9 cellular contexts compared by ENCODE assay signal in genomic region chr16:1054660-1055556, GRCh38. TPM values are rescaled to one million over a fixed set of nuclear protein-coding genes. Genes with fewer than 3 reads are reported as not detected.
DNase-seq lines count a peak whose midpoint lies in the region; ATAC-seq and TF ChIP-seq lines count a peak whose summit lies in the region.
"Had no signal": no experiment of that assay in that cellular context is flagged by ENCODE, and none has a peak within 500 bp of the region (broad histone marks: within the 10 kb centered on the region; RNA-seq: fewer than 3 reads in every experiment).

No MANE protein-coding gene starts in this region.

- H3K27me3 ChIP-seq in Caco-2 (replicated peaks; ENCODE audit: control insufficient read depth, insufficient read depth, low read length): no peaks in the 10 kb centered on the region

- no peaks in the 10 kb centered on the region for H3K36me3 ChIP-seq in Caco-2 (ENCODE audit: control insufficient read depth, insufficient read depth, low read length)
- H3K36me3 ChIP-seq: neutrophil had no signal

- CTCF ChIA-PET in Caco-2 (lab: Charles Lee): interaction anchor here (0.7 to 1.0 kb wide), 2 partner anchors 108 to 243 kb away, joined by 4 to 6 read pairs; no protein-coding TSS in a partner anchor
- CTCF ChIA-PET in activated CD8-positive, alpha-beta T cell treated with anti-CD3 and anti-CD28 coated beads for 36 hours (lab: Charles Lee): interaction anchor here (0.7 to 1.7 kb wide), 8 partner anchors 10 to 269 kb away, joined by 3 to 8 read pairs (median 4); no protein-coding TSS in a partner anchor

- DNase-seq in Caco-2 (peak; percentile 53 to 71), HT-29 (ENCODE audit: low spot score) (peak; percentile 62), fibroblast of mammary gland (ENCODE audit: low read depth) (peak; percentile 42), nucleus accumbens (lab: John Stamatoyannopoulos, UW) (peak in 48 of 56 donors; percentile 14 to 86 (median 54)), NCI-H128 (lab: John Stamatoyannopoulos, UW; ENCODE audit: unreplicated experiment) (no peak)
- peak; percentile 61 for DNase-seq in activated CD8-positive, alpha-beta T cell treated with anti-CD3 and anti-CD28 coated beads for 36 hours

- TF ChIP-seq CTCF in Caco-2 (IDR thresholded peaks at IDR 0.05; ENCODE audit: insufficient read depth in 1 of 2, low read depth in 1 of 2, low read length in 1 of 2, severe bottlenecking in 1 of 2, unreplicated experiment in 1 of 2) (peak; percentile 79 to 86), fibroblast of mammary gland (conservative IDR thresholded peaks at IDR 0.05; ENCODE audit: control insufficient read depth, insufficient read depth, low read depth, low read length) (peak; percentile 61)
- TF ChIP-seq CTCF in activated CD8-positive, alpha-beta T cell treated with anti-CD3 and anti-CD28 coated beads for 36 hours (IDR thresholded peaks at IDR 0.05): peak; percentile 97

- H3K4me3 ChIP-seq in Caco-2 (ENCODE audit: low read depth, low read length): no peak overlapping the region
- no peak overlapping the region for H3K4me3 ChIP-seq in fibroblast of mammary gland (ENCODE audit: control insufficient read depth, low read depth, low read length)

- POLR2A ChIA-PET in Caco-2 (lab: Charles Lee): interaction anchor here (0.7 kb wide), 1 partner anchor 343 kb away, joined by 3 read pairs; no protein-coding TSS in a partner anchor
- POLR2A ChIA-PET in activated CD8-positive, alpha-beta T cell treated with anti-CD3 and anti-CD28 coated beads for 36 hours (lab: Charles Lee): interaction anchor here (1.0 kb wide), 1 partner anchor 48 kb away, joined by 3 read pairs; no protein-coding TSS in a partner anchor

- intact Hi-C loops in Caco-2 (cut with micrococcal nuclease; ENCODE audit: unreplicated experiment): loop anchor here (1.0 kb wide), 1 partner anchor 242 kb away; no protein-coding TSS in a partner anchor
- intact Hi-C loops in activated CD8-positive, alpha-beta T cell treated with anti-CD3 and anti-CD28 coated beads for 36 hours (cut with micrococcal nuclease): loop anchor here (10.0 kb wide), 1 partner anchor 240 kb away; no protein-coding TSS in a partner anchor

- H3K4me1 Mint-ChIP-seq in Caco-2 (ENCODE audit: low read depth, unreplicated experiment): no peaks in the 10 kb centered on the region
- no peaks in the 10 kb centered on the region for H3K4me1 Mint-ChIP-seq in activated CD8-positive, alpha-beta T cell treated with anti-CD3 and anti-CD28 coated beads for 36 hours (ENCODE audit: low read depth)

- H3K27me3 Mint-ChIP-seq in Caco-2 (ENCODE audit: insufficient read depth, unreplicated experiment): no peaks in the 10 kb centered on the region
- H3K27me3 Mint-ChIP-seq in activated CD8-positive, alpha-beta T cell treated with anti-CD3 and anti-CD28 coated beads for 36 hours: no peaks in the 10 kb centered on the region

- peak; percentile 57 for ATAC-seq in activated CD8-positive, alpha-beta T cell treated with anti-CD3 and anti-CD28 coated beads for 36 hours
- no peak for ATAC-seq in GM21381 (IDR thresholded peaks at IDR 0.05; ENCODE audit: unreplicated experiment)
- no peak for ATAC-seq in GM18909 (IDR thresholded peaks at IDR 0.05; ENCODE audit: poor library complexity, unreplicated experiment)

- no peak overlapping the region for H3K4me3 Mint-ChIP-seq in Caco-2 (ENCODE audit: unreplicated experiment)
- no peak overlapping the region for H3K4me3 Mint-ChIP-seq in activated CD8-positive, alpha-beta T cell treated with anti-CD3 and anti-CD28 coated beads for 36 hours

- no peak overlapping the region for H3K27ac Mint-ChIP-seq in Caco-2 (ENCODE audit: unreplicated experiment)
- H3K27ac Mint-ChIP-seq in activated CD8-positive, alpha-beta T cell treated with anti-CD3 and anti-CD28 coated beads for 36 hours: no peak overlapping the region

- BruUV-seq in Caco-2 (replicated peaks; lab: Mats Ljungman, UMichigan): no TSS peak

- no peaks in the 10 kb centered on the region for H3K9me3 Mint-ChIP-seq in Caco-2 (ENCODE audit: unreplicated experiment)
- peaks cover 4% of the 10 kb centered on the region for H3K9me3 Mint-ChIP-seq in activated CD8-positive, alpha-beta T cell treated with anti-CD3 and anti-CD28 coated beads for 36 hours

- H3K36me3 Mint-ChIP-seq in Caco-2 (ENCODE audit: insufficient read depth, unreplicated experiment): no peaks in the 10 kb centered on the region
- H3K36me3 Mint-ChIP-seq in activated CD8-positive, alpha-beta T cell treated with anti-CD3 and anti-CD28 coated beads for 36 hours (ENCODE audit: low read depth): no peaks in the 10 kb centered on the region

- H3K4me1 ChIP-seq in Caco-2: no peaks in the 10 kb centered on the region

- no peaks in the 10 kb centered on the region for H3K9me3 ChIP-seq in Caco-2
- H3K9me3 ChIP-seq: neutrophil had no signal

RNA-seq across cellular contexts. Expression of gene SSTR5, which starts 17.6 kb away (rescaled TPM):
- total RNA-seq in Caco-2 (2022): 0.23 and 0.30 TPM in 2 replicates
- total RNA-seq in HT-29 (2014; rRNA removed; shearing (Covaris generic)): 1.6 and 5.1 TPM in 2 replicates
- not detected for total RNA-seq in activated CD8-positive, alpha-beta T cell treated with anti-CD3 and anti-CD28 coated beads for 36 hours

RNA-seq across cellular contexts. Expression of gene C1QTNF8, which starts 41.1 kb away (rescaled TPM):
- not detected in 2 replicates for total RNA-seq in Caco-2 (2022)
- 0.10 TPM in 1 of 2 replicates, not detected in the other for total RNA-seq in HT-29 (2014; rRNA removed; shearing (Covaris generic))
- total RNA-seq in activated CD8-positive, alpha-beta T cell treated with anti-CD3 and anti-CD28 coated beads for 36 hours: not detected
